Comparison of ENCODE assay signal across 3 cellular contexts in genomic region chr6:107776415-107776814, GRCh38.
TF ChIP-seq lines count a peak whose summit lies in the region.

No MANE protein-coding gene starts in this region.

TF ChIP-seq in liver, 16 proteins besides CTCF, POLR2A, EP300 and RAD21:
- TF ChIP-seq, protein P1, sequence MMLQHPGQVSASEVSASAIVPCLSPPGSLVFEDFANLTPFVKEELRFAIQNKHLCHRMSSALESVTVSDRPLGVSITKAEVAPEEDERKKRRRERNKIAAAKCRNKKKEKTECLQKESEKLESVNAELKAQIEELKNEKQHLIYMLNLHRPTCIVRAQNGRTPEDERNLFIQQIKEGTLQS (IDR thresholded peaks at IDR 0.05), result peak; percentile 58
- TF ChIP-seq HNF4G (IDR thresholded peaks at IDR 0.05), result no peak

TF ChIP-seq in HepG2, 621 proteins besides CTCF, POLR2A, EP300 and RAD21 (continues in another document):
- TF ChIP-seq, protein P2, sequence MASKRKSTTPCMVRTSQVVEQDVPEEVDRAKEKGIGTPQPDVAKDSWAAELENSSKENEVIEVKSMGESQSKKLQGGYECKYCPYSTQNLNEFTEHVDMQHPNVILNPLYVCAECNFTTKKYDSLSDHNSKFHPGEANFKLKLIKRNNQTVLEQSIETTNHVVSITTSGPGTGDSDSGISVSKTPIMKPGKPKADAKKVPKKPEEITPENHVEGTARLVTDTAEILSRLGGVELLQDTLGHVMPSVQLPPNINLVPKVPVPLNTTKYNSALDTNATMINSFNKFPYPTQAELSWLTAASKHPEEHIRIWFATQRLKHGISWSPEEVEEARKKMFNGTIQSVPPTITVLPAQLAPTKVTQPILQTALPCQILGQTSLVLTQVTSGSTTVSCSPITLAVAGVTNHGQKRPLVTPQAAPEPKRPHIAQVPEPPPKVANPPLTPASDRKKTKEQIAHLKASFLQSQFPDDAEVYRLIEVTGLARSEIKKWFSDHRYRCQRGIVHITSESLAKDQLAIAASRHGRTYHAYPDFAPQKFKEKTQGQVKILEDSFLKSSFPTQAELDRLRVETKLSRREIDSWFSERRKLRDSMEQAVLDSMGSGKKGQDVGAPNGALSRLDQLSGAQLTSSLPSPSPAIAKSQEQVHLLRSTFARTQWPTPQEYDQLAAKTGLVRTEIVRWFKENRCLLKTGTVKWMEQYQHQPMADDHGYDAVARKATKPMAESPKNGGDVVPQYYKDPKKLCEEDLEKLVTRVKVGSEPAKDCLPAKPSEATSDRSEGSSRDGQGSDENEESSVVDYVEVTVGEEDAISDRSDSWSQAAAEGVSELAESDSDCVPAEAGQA (IDR thresholded peaks at IDR 0.05; ENCODE audit: low read depth), result no peak
- TF ChIP-seq, protein P2 (CRISPR knock-in tag; IDR thresholded peaks at IDR 0.05; ENCODE audit: borderline replicate concordance), result no peak
- TF ChIP-seq, protein P3, sequence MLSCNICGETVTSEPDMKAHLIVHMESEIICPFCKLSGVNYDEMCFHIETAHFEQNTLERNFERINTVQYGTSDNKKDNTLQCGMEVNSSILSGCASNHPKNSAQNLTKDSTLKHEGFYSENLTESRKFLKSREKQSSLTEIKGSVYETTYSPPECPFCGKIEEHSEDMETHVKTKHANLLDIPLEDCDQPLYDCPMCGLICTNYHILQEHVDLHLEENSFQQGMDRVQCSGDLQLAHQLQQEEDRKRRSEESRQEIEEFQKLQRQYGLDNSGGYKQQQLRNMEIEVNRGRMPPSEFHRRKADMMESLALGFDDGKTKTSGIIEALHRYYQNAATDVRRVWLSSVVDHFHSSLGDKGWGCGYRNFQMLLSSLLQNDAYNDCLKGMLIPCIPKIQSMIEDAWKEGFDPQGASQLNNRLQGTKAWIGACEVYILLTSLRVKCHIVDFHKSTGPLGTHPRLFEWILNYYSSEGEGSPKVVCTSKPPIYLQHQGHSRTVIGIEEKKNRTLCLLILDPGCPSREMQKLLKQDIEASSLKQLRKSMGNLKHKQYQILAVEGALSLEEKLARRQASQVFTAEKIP (CRISPR knock-in tag; IDR thresholded peaks at IDR 0.05; ENCODE audit: borderline replicate concordance), result no peak
- TF ChIP-seq ZNF646 (CRISPR knock-in tag; IDR thresholded peaks at IDR 0.05) (no peak), CENPT (CRISPR knock-in tag; IDR thresholded peaks at IDR 0.05; ENCODE audit: low read depth) (no peak), MEIS1 (CRISPR knock-in tag; IDR thresholded peaks at IDR 0.05; ENCODE audit: borderline replicate concordance) (no peak), ZNF234 (CRISPR knock-in tag; conservative IDR thresholded peaks at IDR 0.05) (no peak), CEBPG (CRISPR knock-in tag; IDR thresholded peaks at IDR 0.05) (no peak), ZNF136 (CRISPR knock-in tag; IDR thresholded peaks at IDR 0.05; ENCODE audit: low read depth) (no peak), NFRKB (IDR thresholded peaks at IDR 0.05) (no peak)

TF ChIP-seq in GM23338, 12 proteins besides CTCF, POLR2A, EP300 and RAD21:
- TF ChIP-seq ZNF331 (CRISPR knock-in tag; IDR thresholded peaks at IDR 0.05; ENCODE audit: low read depth) (no peak), NANOG (IDR thresholded peaks at IDR 0.05; ENCODE audit: borderline replicate concordance) (no peak), EZH2phosphoT487 (IDR thresholded peaks at IDR 0.05; ENCODE audit: unreplicated experiment) (no peak), JUNB (IDR thresholded peaks at IDR 0.05; ENCODE audit: unreplicated experiment) (no peak), STAT1 (IDR thresholded peaks at IDR 0.05; ENCODE audit: unreplicated experiment) (no peak), CREB1 (CRISPR knock-in tag; IDR thresholded peaks at IDR 0.05; ENCODE audit: low read depth) (no peak), ETS1 (IDR thresholded peaks at IDR 0.05) (no peak), POLR2AphosphoS5 (IDR thresholded peaks at IDR 0.05; ENCODE audit: low read depth) (no peak), ZNF114 (CRISPR knock-in tag; IDR thresholded peaks at IDR 0.05) (no peak), EZH2 (IDR thresholded peaks at IDR 0.05; ENCODE audit: low read depth, unreplicated experiment) (no peak)
- TF ChIP-seq, protein P4, sequence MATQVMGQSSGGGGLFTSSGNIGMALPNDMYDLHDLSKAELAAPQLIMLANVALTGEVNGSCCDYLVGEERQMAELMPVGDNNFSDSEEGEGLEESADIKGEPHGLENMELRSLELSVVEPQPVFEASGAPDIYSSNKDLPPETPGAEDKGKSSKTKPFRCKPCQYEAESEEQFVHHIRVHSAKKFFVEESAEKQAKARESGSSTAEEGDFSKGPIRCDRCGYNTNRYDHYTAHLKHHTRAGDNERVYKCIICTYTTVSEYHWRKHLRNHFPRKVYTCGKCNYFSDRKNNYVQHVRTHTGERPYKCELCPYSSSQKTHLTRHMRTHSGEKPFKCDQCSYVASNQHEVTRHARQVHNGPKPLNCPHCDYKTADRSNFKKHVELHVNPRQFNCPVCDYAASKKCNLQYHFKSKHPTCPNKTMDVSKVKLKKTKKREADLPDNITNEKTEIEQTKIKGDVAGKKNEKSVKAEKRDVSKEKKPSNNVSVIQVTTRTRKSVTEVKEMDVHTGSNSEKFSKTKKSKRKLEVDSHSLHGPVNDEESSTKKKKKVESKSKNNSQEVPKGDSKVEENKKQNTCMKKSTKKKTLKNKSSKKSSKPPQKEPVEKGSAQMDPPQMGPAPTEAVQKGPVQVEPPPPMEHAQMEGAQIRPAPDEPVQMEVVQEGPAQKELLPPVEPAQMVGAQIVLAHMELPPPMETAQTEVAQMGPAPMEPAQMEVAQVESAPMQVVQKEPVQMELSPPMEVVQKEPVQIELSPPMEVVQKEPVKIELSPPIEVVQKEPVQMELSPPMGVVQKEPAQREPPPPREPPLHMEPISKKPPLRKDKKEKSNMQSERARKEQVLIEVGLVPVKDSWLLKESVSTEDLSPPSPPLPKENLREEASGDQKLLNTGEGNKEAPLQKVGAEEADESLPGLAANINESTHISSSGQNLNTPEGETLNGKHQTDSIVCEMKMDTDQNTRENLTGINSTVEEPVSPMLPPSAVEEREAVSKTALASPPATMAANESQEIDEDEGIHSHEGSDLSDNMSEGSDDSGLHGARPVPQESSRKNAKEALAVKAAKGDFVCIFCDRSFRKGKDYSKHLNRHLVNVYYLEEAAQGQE (IDR thresholded peaks at IDR 0.05; ENCODE audit: unreplicated experiment), result no peak
- TF ChIP-seq, protein P5, sequence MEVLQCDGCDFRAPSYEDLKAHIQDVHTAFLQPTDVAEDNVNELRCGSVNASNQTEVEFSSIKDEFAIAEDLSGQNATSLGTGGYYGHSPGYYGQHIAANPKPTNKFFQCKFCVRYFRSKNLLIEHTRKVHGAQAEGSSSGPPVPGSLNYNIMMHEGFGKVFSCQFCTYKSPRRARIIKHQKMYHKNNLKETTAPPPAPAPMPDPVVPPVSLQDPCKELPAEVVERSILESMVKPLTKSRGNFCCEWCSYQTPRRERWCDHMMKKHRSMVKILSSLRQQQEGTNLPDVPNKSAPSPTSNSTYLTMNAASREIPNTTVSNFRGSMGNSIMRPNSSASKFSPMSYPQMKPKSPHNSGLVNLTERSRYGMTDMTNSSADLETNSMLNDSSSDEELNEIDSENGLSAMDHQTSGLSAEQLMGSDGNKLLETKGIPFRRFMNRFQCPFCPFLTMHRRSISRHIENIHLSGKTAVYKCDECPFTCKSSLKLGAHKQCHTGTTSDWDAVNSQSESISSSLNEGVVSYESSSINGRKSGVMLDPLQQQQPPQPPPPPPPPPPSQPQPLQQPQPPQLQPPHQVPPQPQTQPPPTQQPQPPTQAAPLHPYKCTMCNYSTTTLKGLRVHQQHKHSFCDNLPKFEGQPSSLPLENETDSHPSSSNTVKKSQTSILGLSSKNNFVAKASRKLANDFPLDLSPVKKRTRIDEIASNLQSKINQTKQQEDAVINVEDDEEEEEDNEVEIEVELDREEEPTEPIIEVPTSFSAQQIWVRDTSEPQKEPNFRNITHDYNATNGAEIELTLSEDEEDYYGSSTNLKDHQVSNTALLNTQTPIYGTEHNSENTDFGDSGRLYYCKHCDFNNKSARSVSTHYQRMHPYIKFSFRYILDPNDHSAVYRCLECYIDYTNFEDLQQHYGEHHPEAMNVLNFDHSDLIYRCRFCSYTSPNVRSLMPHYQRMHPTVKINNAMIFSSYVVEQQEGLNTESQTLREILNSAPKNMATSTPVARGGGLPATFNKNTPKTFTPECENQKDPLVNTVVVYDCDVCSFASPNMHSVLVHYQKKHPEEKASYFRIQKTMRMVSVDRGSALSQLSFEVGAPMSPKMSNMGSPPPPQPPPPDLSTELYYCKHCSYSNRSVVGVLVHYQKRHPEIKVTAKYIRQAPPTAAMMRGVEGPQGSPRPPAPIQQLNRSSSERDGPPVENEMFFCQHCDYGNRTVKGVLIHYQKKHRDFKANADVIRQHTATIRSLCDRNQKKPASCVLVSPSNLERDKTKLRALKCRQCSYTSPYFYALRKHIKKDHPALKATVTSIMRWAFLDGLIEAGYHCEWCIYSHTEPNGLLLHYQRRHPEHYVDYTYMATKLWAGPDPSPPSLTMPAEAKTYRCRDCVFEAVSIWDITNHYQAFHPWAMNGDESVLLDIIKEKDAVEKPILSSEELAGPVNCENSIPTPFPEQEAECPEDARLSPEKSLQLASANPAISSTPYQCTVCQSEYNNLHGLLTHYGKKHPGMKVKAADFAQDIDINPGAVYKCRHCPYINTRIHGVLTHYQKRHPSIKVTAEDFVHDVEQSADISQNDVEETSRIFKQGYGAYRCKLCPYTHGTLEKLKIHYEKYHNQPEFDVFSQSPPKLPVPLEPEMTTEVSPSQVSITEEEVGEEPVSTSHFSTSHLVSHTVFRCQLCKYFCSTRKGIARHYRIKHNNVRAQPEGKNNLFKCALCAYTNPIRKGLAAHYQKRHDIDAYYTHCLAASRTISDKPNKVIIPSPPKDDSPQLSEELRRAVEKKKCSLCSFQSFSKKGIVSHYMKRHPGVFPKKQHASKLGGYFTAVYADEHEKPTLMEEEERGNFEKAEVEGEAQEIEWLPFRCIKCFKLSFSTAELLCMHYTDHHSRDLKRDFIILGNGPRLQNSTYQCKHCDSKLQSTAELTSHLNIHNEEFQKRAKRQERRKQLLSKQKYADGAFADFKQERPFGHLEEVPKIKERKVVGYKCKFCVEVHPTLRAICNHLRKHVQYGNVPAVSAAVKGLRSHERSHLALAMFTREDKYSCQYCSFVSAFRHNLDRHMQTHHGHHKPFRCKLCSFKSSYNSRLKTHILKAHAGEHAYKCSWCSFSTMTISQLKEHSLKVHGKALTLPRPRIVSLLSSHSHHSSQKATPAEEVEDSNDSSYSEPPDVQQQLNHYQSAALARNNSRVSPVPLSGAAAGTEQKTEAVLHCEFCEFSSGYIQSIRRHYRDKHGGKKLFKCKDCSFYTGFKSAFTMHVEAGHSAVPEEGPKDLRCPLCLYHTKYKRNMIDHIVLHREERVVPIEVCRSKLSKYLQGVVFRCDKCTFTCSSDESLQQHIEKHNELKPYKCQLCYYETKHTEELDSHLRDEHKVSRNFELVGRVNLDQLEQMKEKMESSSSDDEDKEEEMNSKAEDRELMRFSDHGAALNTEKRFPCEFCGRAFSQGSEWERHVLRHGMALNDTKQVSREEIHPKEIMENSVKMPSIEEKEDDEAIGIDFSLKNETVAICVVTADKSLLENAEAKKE (CRISPR knock-in tag; IDR thresholded peaks at IDR 0.05), result no peak
